18 cellular contexts compared by ENCODE assay signal in genomic region chr4:94530073-94530472, GRCh38.
A peak's percentile ranks its signal among the peaks of the same experiment; 100 is the strongest.
DNase-seq lines count a peak whose midpoint lies in the region; ATAC-seq, FAIRE-seq and TF ChIP-seq lines count a peak whose summit lies in the region.
"Had no signal": no experiment of that assay in that cellular context is flagged by ENCODE, and none has a peak within 500 bp of the region (broad histone marks: within the 10 kb centered on the region; RNA-seq: fewer than 3 reads in every experiment).

No MANE protein-coding gene starts in this region.

- H2AFZ ChIP-seq in fibroblast of lung (ENCODE audit: low read length), result no peak overlapping the region

- H3K4me1 ChIP-seq in fibroblast of lung (ENCODE audit: control insufficient read depth, extremely low read depth, insufficient read depth, low read length) (peaks cover 9% of the 10 kb centered on the region), pancreas (peaks cover 5 to 57% (median 40%) of the 10 kb centered on the region in 3 donors)

- no peaks in the 10 kb centered on the region for H3K36me3 ChIP-seq in fibroblast of lung (ENCODE audit: control insufficient read depth, insufficient read depth, low read length)
- no peaks in the 10 kb centered on the region for H3K36me3 ChIP-seq in pancreas

- peaks cover 12% of the 10 kb centered on the region for H3K79me2 ChIP-seq in fibroblast of lung (ENCODE audit: control insufficient read depth, insufficient read depth, low read length)

- TF ChIP-seq CTCF in LNCaP clone FGC (IDR thresholded peaks at IDR 0.05; ENCODE audit: control insufficient read depth, extremely low read depth, insufficient read depth), result no peak
- no peak for TF ChIP-seq CTCF in fibroblast of lung (conservative IDR thresholded peaks at IDR 0.05 in 1 of 2, IDR thresholded peaks at IDR 0.05 in 1 of 2; ENCODE audit: low read depth in 1 of 2, low read length in 2 of 2)
- TF ChIP-seq CTCF in pancreas (IDR thresholded peaks at IDR 0.05), result no peak
- TF ChIP-seq CTCF in dorsolateral prefrontal cortex (IDR thresholded peaks at IDR 0.05 in 54 of 56, conservative IDR thresholded peaks at IDR 0.05 in 2 of 56; ENCODE audit: low read depth in 1 of 56, partially characterized antibody in 56 of 56), result no peak

- no peak overlapping the region for H3K4me2 ChIP-seq in fibroblast of lung (ENCODE audit: extremely low read depth, insufficient read depth, low read length)

- TF ChIP-seq POLR2A in GM12891 (IDR thresholded peaks at IDR 0.05; ENCODE audit: low read depth, low read length), result no peak

- peak; percentile 13 for FAIRE-seq in GM12891 (lab: Jason Lieb, UNC)
- no peak for FAIRE-seq in pancreas (lab: Jason Lieb, UNC)
- FAIRE-seq: H1, RCC 7860 had no signal

- ATAC-seq in pancreas, result peak; percentile 24 to 76 (median 60)

- DNase-seq in GM12891 (ENCODE audit: insufficient read length, low spot score) (no peak), LNCaP clone FGC (ENCODE audit: low read depth) (peak; percentile 73), fibroblast of lung (ENCODE audit: low read depth in 2 of 2) (peak; percentile 18 to 46), pancreas (no peak), DMS153 treated with DMSO at 0.1 percent for 48 hours (lab: John Stamatoyannopoulos, UW; ENCODE audit: unreplicated experiment) (no peak), dorsolateral prefrontal cortex (no peak), midbrain (lab: John Stamatoyannopoulos, UW) (no peak)
- DNase-seq: Caco-2; CD4-positive, CD25-positive, alpha-beta regulatory T cell; DMS153; MM.1S; NCI-H1105; NCI-H1694; NCI-H226; NCI-H526; SHP77 treated with DMSO at 0.1 percent for 48 hours had no signal

- H3K27ac ChIP-seq in fibroblast of lung (ENCODE audit: insufficient read depth, low read length) (no peak overlapping the region), pancreas (no peak overlapping the region), dorsolateral prefrontal cortex (no peak overlapping the region)

- H3K4me3 ChIP-seq in LNCaP clone FGC (ENCODE audit: low read depth, low read length), result no peak overlapping the region
- no peak overlapping the region for H3K4me3 ChIP-seq in fibroblast of lung (replicated peaks in 1 of 4; ENCODE audit: control extremely low read depth in 1 of 4, insufficient read depth in 1 of 4, low read depth in 3 of 4, low read length in 4 of 4)
- no peak overlapping the region for H3K4me3 ChIP-seq in pancreas
- no peak overlapping the region for H3K4me3 ChIP-seq in dorsolateral prefrontal cortex

- intact Hi-C loops in pancreas (cut with DNase I), result no loop called here
- intact Hi-C loops in dorsolateral prefrontal cortex (cut with DNase I), result no loop called here

- H4K20me1 ChIP-seq in fibroblast of lung (ENCODE audit: control insufficient read depth, extremely low read depth, insufficient read depth, low read length), result no peaks in the 10 kb centered on the region

- H3K27me3 ChIP-seq in fibroblast of lung (ENCODE audit: control insufficient read depth, insufficient read depth, low read length) (no peaks in the 10 kb centered on the region), pancreas (no peaks in the 10 kb centered on the region), dorsolateral prefrontal cortex (no peaks in the 10 kb centered on the region)

- no peaks in the 10 kb centered on the region for H3K9me3 ChIP-seq in fibroblast of lung (ENCODE audit: control insufficient read depth, insufficient read depth, low read depth, low read length)
- no peaks in the 10 kb centered on the region for H3K9me3 ChIP-seq in pancreas
- H3K9me3 ChIP-seq: Caco-2 had no signal

- H3K9ac ChIP-seq in fibroblast of lung (ENCODE audit: insufficient read depth, low read length), result no peak overlapping the region

TF ChIP-seq in GM12891, 5 proteins besides CTCF, POLR2A, EP300 and RAD21:
- TF ChIP-seq POU2F2 (IDR thresholded peaks at IDR 0.05; ENCODE audit: low read depth, low read length) (no peak), TAF1 (IDR thresholded peaks at IDR 0.05; ENCODE audit: low read depth, low read length) (no peak)

Comparison
In these comparisons a context has a peak if more than half of its experiments do, and no peak if none do; other contexts are left out.
1. DNase-seq: peak in LNCaP clone FGC (single experiment) and fibroblast of lung (2 of 2); none in GM12891 (single experiment), pancreas (0 of 6), DMS153 treated with DMSO at 0.1 percent for 48 hours (single experiment), dorsolateral prefrontal cortex (0 of 10) and midbrain (single experiment).